In the genomic region with DNA sequence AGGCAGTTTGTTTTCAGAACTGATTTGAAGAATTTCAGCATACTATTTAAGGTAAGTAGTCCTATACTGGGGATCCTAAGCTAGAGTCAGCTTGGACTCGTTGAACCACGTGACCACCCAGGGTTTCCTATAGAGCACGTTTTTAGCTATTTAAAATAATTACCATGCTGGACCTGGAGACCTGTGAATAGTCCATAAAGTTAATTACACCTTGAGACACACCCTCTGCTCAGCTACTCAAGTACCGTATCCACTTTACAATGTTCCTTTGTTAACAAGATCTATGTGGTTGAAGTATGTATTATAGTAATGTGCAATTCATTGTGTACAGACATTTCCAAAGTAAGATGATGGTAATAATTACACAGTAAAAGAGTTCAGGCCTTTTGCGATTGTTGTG, we compare ENCODE assay signal across 28 cellular contexts.
A peak's percentile ranks its signal among the peaks of the same experiment; 100 is the strongest.
DNase-seq lines count a peak whose midpoint lies in the region; ATAC-seq, FAIRE-seq and TF ChIP-seq lines count a peak whose summit lies in the region.
"Had no signal": no experiment of that assay in that cellular context is flagged by ENCODE, and none has a peak within 500 bp of the region (broad histone marks: within the 10 kb centered on the region; RNA-seq: fewer than 3 reads in every experiment).

No MANE protein-coding gene starts in this region.

- H3K4me2 ChIP-seq in IMR-90 (ENCODE audit: low read depth, low read length) (no peak overlapping the region), GM12878 (ENCODE audit: control insufficient read depth, insufficient read depth) (no peak overlapping the region)
- H3K4me2 ChIP-seq: neural progenitor cell had no signal

- H3K79me1 ChIP-seq in IMR-90 (ENCODE audit: low read depth in 1 of 2, low read length in 2 of 2), result peaks cover 24 to 74% of the 10 kb centered on the region in 2 experiments

- no peak overlapping the region for H2BK15ac ChIP-seq in IMR-90 (ENCODE audit: low read depth, low read length)

- H2BK20ac ChIP-seq in IMR-90 (ENCODE audit: low read depth, low read length), result no peak overlapping the region

- WGBS in IMR-90 (ENCODE audit: extremely low coverage in 2 of 2, insufficient read length in 1 of 2), 2 experiments, result no CpG with 5 or more reads among the region's 5 CpGs
- 35% methylated on average over 5 of the region's 5 CpGs for WGBS in GM12878 (ENCODE audit: insufficient coverage, insufficient replicate concordance, low lambda C conversion rate, missing lambda C conversion rate)
- WGBS in small intestine, 3 donors, result 13 to 59% (median 31%) methylated on average over 5 of the region's 5 CpGs
- WGBS in right cardiac atrium, result 95% methylated on average over 5 of the region's 5 CpGs

- CTCF ChIA-PET in IMR-90 (lab: Yijun Ruan, JAX), result interaction anchor here (1.4 kb wide), 1 partner anchor 16 kb away, joined by 4 read pairs; no protein-coding TSS in a partner anchor
- CTCF ChIA-PET in GM12878 (lab: Yijun Ruan, JAX), result interaction anchor here (2.0 kb wide), 1 partner anchor 242 kb away, joined by 8 read pairs; no protein-coding TSS in a partner anchor
- CTCF ChIA-PET in CD4-positive, alpha-beta memory T cell (lab: Charles Lee; ENCODE audit: partially characterized antibody), result no interaction called here

- H2AK9ac ChIP-seq in IMR-90 (replicated peaks; ENCODE audit: low read depth, low read length, poor library complexity), result no peak overlapping the region

- H3K27ac ChIP-seq in IMR-90 (ENCODE audit: insufficient read depth, low read length) (no peak overlapping the region), GM12878 (ENCODE audit: control insufficient read depth, insufficient read depth) (no peak overlapping the region), small intestine (ENCODE audit: low read depth in 1 of 2, low read length in 1 of 2) (no peak overlapping the region), right cardiac atrium (ENCODE audit: low read length) (no peak overlapping the region)
- no peak overlapping the region for H3K27ac ChIP-seq in CD4-positive, alpha-beta memory T cell (ENCODE audit: low read depth, low read length)
- H3K27ac ChIP-seq: body of pancreas, esophagus muscularis mucosa, gastroesophageal sphincter, neural progenitor cell, RWPE1, spleen, thyroid gland had no signal

- no peaks in the 10 kb centered on the region for H3K36me3 Mint-ChIP-seq in CD4-positive, alpha-beta memory T cell
- H3K36me3 Mint-ChIP-seq: CD8-positive, alpha-beta T cell had no signal

- no peak overlapping the region for H2BK5ac ChIP-seq in IMR-90 (ENCODE audit: low read depth, low read length, poor library complexity, severe bottlenecking)

- H4K91ac ChIP-seq in IMR-90 (ENCODE audit: insufficient read depth, low read depth, low read length), result no peak overlapping the region

- no peaks in the 10 kb centered on the region for H3K27me3 Mint-ChIP-seq in CD4-positive, alpha-beta memory T cell
- H3K27me3 Mint-ChIP-seq: activated naive CD8-positive, alpha-beta T cell treated with anti-CD3 and anti-CD28 coated beads, Interleukin-2, amount 50 U/mL, for 24 hours had no signal

- H3K4ac ChIP-seq in IMR-90 (ENCODE audit: low read depth, low read length), result no peak overlapping the region

- no peaks in the 10 kb centered on the region for H3K9me3 ChIP-seq in IMR-90 (ENCODE audit: control insufficient read depth, insufficient read depth, low read length)
- H3K9me3 ChIP-seq in GM12878 (replicated peaks; ENCODE audit: control insufficient read depth, insufficient read depth, low read length), result no peaks in the 10 kb centered on the region
- no peaks in the 10 kb centered on the region for H3K9me3 ChIP-seq in small intestine (ENCODE audit: control insufficient read depth, low read depth)
- H3K9me3 ChIP-seq in CD4-positive, alpha-beta memory T cell (ENCODE audit: control insufficient read depth in 1 of 2, low read length in 2 of 2), result no peaks in the 10 kb centered on the region
- no peaks in the 10 kb centered on the region for H3K9me3 ChIP-seq in right cardiac atrium (ENCODE audit: control insufficient read depth, low read length)
- H3K9me3 ChIP-seq: body of pancreas, esophagus muscularis mucosa, gastroesophageal sphincter, spleen, thyroid gland had no signal

- no peak overlapping the region; the same call in 1 of the 2 replicates for H3K23ac ChIP-seq in IMR-90 (ENCODE audit: low read depth, low read length)

- FAIRE-seq in GM12878 (lab: Jason Lieb, UNC), result no peak
- FAIRE-seq in small intestine (lab: Jason Lieb, UNC), result no peak
- FAIRE-seq: GM19239, HepG2, keratinocyte had no signal

- H3K27me3 ChIP-seq in IMR-90 (ENCODE audit: control insufficient read depth, insufficient read depth, low read length), result no peaks in the 10 kb centered on the region
- no peaks in the 10 kb centered on the region; a peak in 2 of 4 replicates for H3K27me3 ChIP-seq in GM12878 (replicated peaks in 1 of 2; ENCODE audit: control insufficient read depth in 2 of 2, insufficient read depth in 2 of 2, low read length in 1 of 2)
- no peaks in the 10 kb centered on the region for H3K27me3 ChIP-seq in small intestine (ENCODE audit: control insufficient read depth in 2 of 2, insufficient read depth in 2 of 2, low read length in 2 of 2)
- no peaks in the 10 kb centered on the region for H3K27me3 ChIP-seq in CD4-positive, alpha-beta memory T cell (ENCODE audit: insufficient read depth, low read length)
- H3K27me3 ChIP-seq in right cardiac atrium (ENCODE audit: control insufficient read depth, insufficient read depth), result no peaks in the 10 kb centered on the region
- H3K27me3 ChIP-seq: body of pancreas, esophagus muscularis mucosa, gastroesophageal sphincter, neural progenitor cell, spleen, thyroid gland had no signal

- in situ Hi-C loops in IMR-90 (cut with MboI; ENCODE audit: low sequenced_read_pairs) (no loop called here), GM12878 (cut with MboI) (no loop called here)

- TF ChIP-seq EP300 in GM12878 (IDR thresholded peaks at IDR 0.05; ENCODE audit: borderline replicate concordance in 1 of 2, control insufficient read depth in 1 of 2, low read depth in 2 of 2, low read length in 2 of 2), result no peak

- no peak overlapping the region for H4K8ac ChIP-seq in IMR-90 (ENCODE audit: low read depth in 2 of 2, low read length in 2 of 2)

- RAD21 ChIA-PET in GM12878 (lab: Charles Lee; ENCODE audit: unreplicated experiment), result no interaction called here

- TF ChIP-seq RAD21 in IMR-90 (IDR thresholded peaks at IDR 0.05; ENCODE audit: low read length), result no peak
- TF ChIP-seq RAD21 in GM12878 (IDR thresholded peaks at IDR 0.05; ENCODE audit: insufficient read depth, low read depth, low read length), result no peak

- H3K4me1 ChIP-seq in IMR-90 (ENCODE audit: control insufficient read depth, insufficient read depth, low read length), result peaks cover 17% of the 10 kb centered on the region
- no peaks in the 10 kb centered on the region for H3K4me1 ChIP-seq in GM12878 (ENCODE audit: control insufficient read depth, insufficient read depth, low read length)
- peaks cover 0 to 15% of the 10 kb centered on the region in 2 donors for H3K4me1 ChIP-seq in small intestine (ENCODE audit: control insufficient read depth in 2 of 2, insufficient read depth in 1 of 2, low read depth in 1 of 2, low read length in 1 of 2)
- H3K4me1 ChIP-seq in CD4-positive, alpha-beta memory T cell (ENCODE audit: insufficient read depth, low read length), result no peaks in the 10 kb centered on the region
- peaks cover 5% of the 10 kb centered on the region for H3K4me1 ChIP-seq in right cardiac atrium (ENCODE audit: control insufficient read depth, insufficient read depth, low read length)
- H3K4me1 ChIP-seq: body of pancreas had no signal

- TF ChIP-seq CTCF in IMR-90 (conservative IDR thresholded peaks at IDR 0.05; ENCODE audit: low read depth, low read length) (no peak), GM12878 (IDR thresholded peaks at IDR 0.05 in 2 of 3, conservative IDR thresholded peaks at IDR 0.05 in 1 of 3; ENCODE audit: control insufficient read depth in 2 of 3, extremely low read depth in 1 of 3, insufficient read depth in 1 of 3, low read depth in 3 of 3, low read length in 3 of 3) (no peak)

- H2AK5ac ChIP-seq in IMR-90 (ENCODE audit: low read depth, low read length), result no peak overlapping the region

- no peak overlapping the region for H2BK120ac ChIP-seq in IMR-90 (ENCODE audit: low read depth, low read length)

- SMC1A ChIA-PET in GM12878 (lab: Charles Lee; ENCODE audit: uncharacterized antibody, unreplicated experiment), result interaction anchor here (0.5 to 2.6 kb wide), 3 partner anchors 10 to 30 kb away, joined by 3 to 8 read pairs (median 4); no protein-coding TSS in a partner anchor

- no peak overlapping the region for H3K18ac ChIP-seq in IMR-90 (ENCODE audit: low read depth, low read length)

- peaks cover 33% of the 10 kb centered on the region for H3K9me1 ChIP-seq in IMR-90 (ENCODE audit: insufficient read depth, low read length)

- no peak overlapping the region for H3K27ac Mint-ChIP-seq in CD4-positive, alpha-beta memory T cell
- H3K27ac Mint-ChIP-seq: activated naive CD8-positive, alpha-beta T cell treated with anti-CD3 and anti-CD28 coated beads, Interleukin-2, amount 50 U/mL, for 24 hours; activated T-helper 2 cell treated with anti-CD3 and anti-CD28 coated beads, Interferon-gamma antibody, Interleukin-2, Interleukin-4, amounts not matched to agents 10 μg/mL and 5 μg/mL and 100 μg/mL, durations not matched to agents 14 hours and 24 hours and 36 hours; CD8-positive, alpha-beta T cell; neural progenitor cell had no signal

- peaks cover 4 to 11% (median 6%) of the 10 kb centered on the region in 4 donors for H3K4me1 Mint-ChIP-seq in CD4-positive, alpha-beta memory T cell

- H3K9ac ChIP-seq in IMR-90 (ENCODE audit: low read depth, low read length) (no peak overlapping the region), GM12878 (ENCODE audit: control insufficient read depth, insufficient read depth, low read length) (no peak overlapping the region)
- H3K9ac ChIP-seq: neural progenitor cell had no signal

- H4K20me1 ChIP-seq in IMR-90 (ENCODE audit: insufficient read depth, low read length) (peaks cover 90% of the 10 kb centered on the region), GM12878 (ENCODE audit: control insufficient read depth, insufficient read depth) (no peaks in the 10 kb centered on the region)

- H3K79me2 ChIP-seq in GM12878 (ENCODE audit: control insufficient read depth, insufficient read depth, low read length), result no peaks in the 10 kb centered on the region

- DNase-seq in IMR-90 (no peak), NCI-H2227 (lab: John Stamatoyannopoulos, UW; ENCODE audit: unreplicated experiment) (peak; percentile 10), GM12878 (ENCODE audit: low read depth, low spot score) (no peak), small intestine (peak; percentile 78), right cardiac atrium (no peak)
- no peak for DNase-seq in CD4-positive, alpha-beta memory T cell
- DNase-seq: activated naive CD8-positive, alpha-beta T cell treated with anti-CD3 and anti-CD28 coated beads, Interleukin-2, amount 50 U/mL, for 24 hours; body of pancreas; CD8-positive, alpha-beta T cell; DND-41; NCI-H1436 treated with DMSO at 0.1 percent for 48 hours; NCI-H226; spleen; stimulated activated CD4-positive, alpha-beta T cell treated with anti-CD3 and anti-CD28 coated beads, Interleukin-4, amount 100 ng/mL, for 1 hour; stimulated activated naive CD8-positive, alpha-beta T cell treated with anti-CD3 and anti-CD28 coated beads, Interleukin-15, Interleukin-2, amounts not matched to agents 100 U/mL and 50 U/mL, for 24 hours; T-helper 9 cell; thyroid gland had no signal

- no peak overlapping the region for H3K56ac ChIP-seq in IMR-90 (ENCODE audit: extremely low read depth, insufficient read depth, low read length)

- H3K14ac ChIP-seq in IMR-90 (replicated peaks; ENCODE audit: low read depth, low read length), result peak overlapping the region; percentile 20

- H2AFZ ChIP-seq in IMR-90 (replicated peaks; ENCODE audit: low read length, poor library complexity) (no peak overlapping the region), GM12878 (ENCODE audit: control insufficient read depth, low read depth, low read length) (no peak overlapping the region)
- H2AFZ ChIP-seq: neural progenitor cell had no signal

- H4K5ac ChIP-seq in IMR-90 (ENCODE audit: low read depth, low read length), result no peak overlapping the region

- dilution Hi-C loops in IMR-90 (cut with HindIII; ENCODE audit: low sequenced_read_pairs, unreplicated experiment), result no loop called here

- TF ChIP-seq POLR2A in IMR-90 (IDR thresholded peaks at IDR 0.05; ENCODE audit: low read depth, low read length) (no peak), GM12878 (IDR thresholded peaks at IDR 0.05; ENCODE audit: low read depth, low read length) (no peak)

- no peak overlapping the region for H3K4me3 ChIP-seq in IMR-90 (ENCODE audit: insufficient read depth, low read depth, low read length)
- H3K4me3 ChIP-seq in GM12878, result no peak overlapping the region
- no peak overlapping the region for H3K4me3 ChIP-seq in small intestine (ENCODE audit: low read depth in 1 of 2, low read length in 2 of 2)
- H3K4me3 ChIP-seq in CD4-positive, alpha-beta memory T cell (ENCODE audit: low read length in 2 of 2), result no peak overlapping the region
- H3K4me3 ChIP-seq in right cardiac atrium (ENCODE audit: low read length), result no peak overlapping the region
- H3K4me3 ChIP-seq: body of pancreas, esophagus muscularis mucosa, gastroesophageal sphincter, lung, neural progenitor cell, spleen, thyroid gland had no signal

- no peaks in the 10 kb centered on the region for H3K9me3 Mint-ChIP-seq in CD4-positive, alpha-beta memory T cell
- H3K9me3 Mint-ChIP-seq: activated naive CD8-positive, alpha-beta T cell treated with anti-CD3 and anti-CD28 coated beads, Interleukin-2, amount 50 U/mL, for 24 hours; activated T-helper 2 cell treated with anti-CD3 and anti-CD28 coated beads, Interferon-gamma antibody, Interleukin-2, Interleukin-4, amounts not matched to agents 10 μg/mL and 5 μg/mL and 100 μg/mL, durations not matched to agents 14 hours and 24 hours and 36 hours; CD8-positive, alpha-beta T cell; neural progenitor cell had no signal

- no peak overlapping the region for H3K4me3 Mint-ChIP-seq in CD4-positive, alpha-beta memory T cell
- H3K4me3 Mint-ChIP-seq: activated naive CD8-positive, alpha-beta T cell treated with anti-CD3 and anti-CD28 coated beads, Interleukin-2, amount 50 U/mL, for 24 hours; CD8-positive, alpha-beta T cell; neural progenitor cell had no signal

- H3K36me3 ChIP-seq in IMR-90 (ENCODE audit: control insufficient read depth, insufficient read depth, low read length) (peaks cover 12% of the 10 kb centered on the region), GM12878 (ENCODE audit: control insufficient read depth in 2 of 2, insufficient read depth in 2 of 2, low read length in 1 of 2) (no peaks in the 10 kb centered on the region), small intestine (ENCODE audit: control insufficient read depth in 2 of 2, insufficient read depth in 2 of 2, low read length in 2 of 2) (no peaks in the 10 kb centered on the region)
- no peaks in the 10 kb centered on the region for H3K36me3 ChIP-seq in CD4-positive, alpha-beta memory T cell (ENCODE audit: insufficient read depth, low read length)
- H3K36me3 ChIP-seq: neural progenitor cell, thyroid gland had no signal

- BruUV-seq in IMR-90 (replicated peaks; lab: Mats Ljungman, UMichigan) (no TSS peak), GM12878 (replicated peaks; lab: Mats Ljungman, UMichigan) (no TSS peak)

- POLR2A ChIA-PET in IMR-90 (lab: Charles Lee; ENCODE audit: unreplicated experiment), result no interaction called here
- POLR2A ChIA-PET in GM12878 (lab: Charles Lee), result interaction anchor here (0.5 kb wide), 1 partner anchor 11 kb away, joined by 3 read pairs; no protein-coding TSS in a partner anchor
- POLR2A ChIA-PET in CD4-positive, alpha-beta memory T cell (lab: Charles Lee; ENCODE audit: partially characterized antibody), result no interaction called here

- ATAC-seq in IMR-90 (ENCODE audit: low read depth) (no peak), GM12878 (no peak), right cardiac atrium (no peak), GM21825 (IDR thresholded peaks at IDR 0.05; ENCODE audit: unreplicated experiment) (no peak)
- ATAC-seq: activated naive CD8-positive, alpha-beta T cell treated with anti-CD3 and anti-CD28 coated beads, Interleukin-2, amount 50 U/mL, for 24 hours; body of pancreas; CD8-positive, alpha-beta T cell; gastroesophageal sphincter; HepG2; SK-N-SH treated with all-trans-retinoic acid at 6 μM for 48 hours; stimulated activated naive CD8-positive, alpha-beta T cell treated with anti-CD3 and anti-CD28 coated beads, Interleukin-15, Interleukin-2, amounts not matched to agents 100 U/mL and 50 U/mL, for 24 hours had no signal

- intact Hi-C loops in IMR-90 (cut with micrococcal nuclease), result no loop called here
- intact Hi-C loops in GM12878 (cut with micrococcal nuclease; ENCODE audit: unreplicated experiment), result no loop called here
- intact Hi-C loops in CD4-positive, alpha-beta memory T cell (cut with micrococcal nuclease), result no loop called here
- intact Hi-C loops in right cardiac atrium (cut with DNase I), result no loop called here

Comparison
In these comparisons a context has a peak if more than half of its experiments do, and no peak if none do; other contexts are left out.
1. DNase-seq: peak in NCI-H2227 (single experiment) and small intestine (single experiment); none in IMR-90 (single experiment), GM12878 (single experiment), CD4-positive, alpha-beta memory T cell (0 of 5) and right cardiac atrium (0 of 3).